8 cellular contexts compared by ENCODE assay signal in the genomic region with DNA sequence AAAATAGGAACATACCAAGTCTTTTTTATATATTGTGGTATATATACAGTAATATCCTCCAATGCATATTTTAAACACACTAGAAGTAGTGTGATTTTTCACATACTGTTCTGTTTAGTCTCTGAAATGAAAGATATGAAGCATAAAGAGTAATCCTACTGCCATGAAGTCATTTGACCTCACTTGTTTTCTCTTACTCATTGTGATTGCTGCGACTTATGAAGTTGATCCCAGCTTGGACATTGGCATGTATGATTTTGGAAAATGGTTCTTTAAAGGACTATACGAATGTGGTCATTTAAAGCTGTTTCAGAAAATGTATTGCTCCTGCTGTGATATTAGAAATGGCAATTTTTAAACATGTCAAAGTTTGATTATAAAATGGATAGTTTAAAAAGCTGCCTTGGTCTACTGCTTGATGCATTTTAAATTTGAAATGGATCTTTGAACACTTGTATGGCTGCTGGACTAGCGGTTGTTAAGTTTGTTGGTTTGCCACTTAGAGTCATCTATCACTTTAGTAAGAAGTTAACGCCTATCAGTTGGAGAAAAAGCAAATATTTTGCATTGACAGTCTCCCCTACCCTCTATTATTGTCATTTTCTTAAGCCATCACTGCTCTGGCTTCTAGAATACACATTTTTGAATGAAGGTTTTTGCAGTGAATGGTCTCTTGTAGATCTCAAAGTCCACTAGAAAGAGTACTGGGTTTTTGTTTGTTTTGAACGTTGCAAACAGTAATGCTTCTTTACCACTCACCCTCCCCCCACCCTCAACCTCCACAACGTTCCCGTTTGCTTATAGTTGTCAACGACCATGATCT. TPM values are rescaled to one million over a fixed set of nuclear protein-coding genes. Genes with fewer than 3 reads are reported as not detected.
DNase-seq lines count a peak whose midpoint lies in the region; ATAC-seq and TF ChIP-seq lines count a peak whose summit lies in the region.

No MANE protein-coding gene starts in this region.

- ATAC-seq in HG02840 (IDR thresholded peaks at IDR 0.05; ENCODE audit: low FRiP score, unreplicated experiment), result no peak
- no peak for ATAC-seq in GM18907 (IDR thresholded peaks at IDR 0.05; ENCODE audit: unreplicated experiment)
- ATAC-seq in HG03175 (IDR thresholded peaks at IDR 0.05; ENCODE audit: unreplicated experiment), result no peak
- no peak for ATAC-seq in GM21825 (IDR thresholded peaks at IDR 0.05; ENCODE audit: unreplicated experiment)

- TF ChIP-seq CTCF in epithelial cell of proximal tubule (conservative IDR thresholded peaks at IDR 0.05; ENCODE audit: low read depth, low read length), result no peak

- peak; percentile 15 for DNase-seq in ELR (ENCODE audit: low read depth)
- peak; percentile 24 for DNase-seq in OCI-M1 (lab: John Stamatoyannopoulos, UW)
- DNase-seq in epithelial cell of proximal tubule (ENCODE audit: low read depth), result no peak
- DNase-seq in pons (ENCODE audit: low spot score), result peak; percentile 36

- H3K4me3 ChIP-seq in epithelial cell of proximal tubule (ENCODE audit: low read depth, low read length), result peak overlapping the region; percentile 66

RNA-seq across cellular contexts. Expression of gene PCGF5, which starts 0.9 kb away (rescaled TPM):
- 27.4 and 29.5 TPM in 2 replicates for total RNA-seq in epithelial cell of proximal tubule
